ENCODE assay signal across 8 cellular contexts in genomic region chr2:174577967-174578589, GRCh38. TPM values are rescaled to one million over a fixed set of nuclear protein-coding genes. Genes with fewer than 3 reads are reported as not detected.
A peak's percentile ranks its signal among the peaks of the same experiment; 100 is the strongest.
DNase-seq lines count a peak whose midpoint lies in the region; ATAC-seq, FAIRE-seq and TF ChIP-seq lines count a peak whose summit lies in the region.

No MANE protein-coding gene starts in this region.

- H3K27me3 ChIP-seq in sigmoid colon: no peaks in the 10 kb centered on the region

- H3K27ac ChIP-seq in OCI-LY7 (ENCODE audit: low read depth, low read length, poor library complexity, severe bottlenecking) (no peak overlapping the region), sigmoid colon (no peak overlapping the region)

- peaks cover 100% of the 10 kb centered on the region for H3K36me3 ChIP-seq in OCI-LY7 (ENCODE audit: insufficient read depth, low read length)
- H3K36me3 ChIP-seq in sigmoid colon: peaks cover 0 to 36% (median 7%) of the 10 kb centered on the region in 4 donors

- H3K4me1 Mint-ChIP-seq in activated naive CD8-positive, alpha-beta T cell treated with anti-CD3 and anti-CD28 coated beads, Interleukin-2, amount 50 U/mL, for 24 hours: peaks cover 77% of the 10 kb centered on the region

- peaks cover 76% of the 10 kb centered on the region for H3K36me3 Mint-ChIP-seq in activated naive CD8-positive, alpha-beta T cell treated with anti-CD3 and anti-CD28 coated beads, Interleukin-2, amount 50 U/mL, for 24 hours (ENCODE audit: low read depth)

- no peaks in the 10 kb centered on the region for H3K9me3 Mint-ChIP-seq in activated naive CD8-positive, alpha-beta T cell treated with anti-CD3 and anti-CD28 coated beads, Interleukin-2, amount 50 U/mL, for 24 hours

- H3K27me3 Mint-ChIP-seq in activated naive CD8-positive, alpha-beta T cell treated with anti-CD3 and anti-CD28 coated beads, Interleukin-2, amount 50 U/mL, for 24 hours: no peaks in the 10 kb centered on the region

- POLR2A ChIA-PET in OCI-LY7 (lab: Charles Lee): interaction anchor here (1.1 to 3.8 kb wide), 4 partner anchors 15 to 33 kb away, joined by 3 to 21 read pairs (median 6); partner anchors contain the start of gene WIPF1

- TF ChIP-seq EP300 in sigmoid colon (IDR thresholded peaks at IDR 0.05): no peak

- BruUV-seq in OCI-LY7 (replicated peaks; lab: Mats Ljungman, UMichigan): no TSS peak

- H2AFZ ChIP-seq in OCI-LY7 (ENCODE audit: low read length): no peak overlapping the region

- TF ChIP-seq CTCF in OCI-LY7 (conservative IDR thresholded peaks at IDR 0.05; ENCODE audit: low read length) (peak; percentile 92), sigmoid colon (IDR thresholded peaks at IDR 0.05) (no peak)

- TF ChIP-seq POLR2A in H54 (IDR thresholded peaks at IDR 0.05; ENCODE audit: low read depth, low read length) (no peak), GM12891 (IDR thresholded peaks at IDR 0.05; ENCODE audit: low read depth, low read length) (no peak), sigmoid colon (IDR thresholded peaks at IDR 0.05) (no peak)

- peak overlapping the region; percentile 35 for H3K27ac Mint-ChIP-seq in activated naive CD8-positive, alpha-beta T cell treated with anti-CD3 and anti-CD28 coated beads, Interleukin-2, amount 50 U/mL, for 24 hours

- DNase-seq in DMS53 treated with DMSO at 0.1 percent for 48 hours (lab: John Stamatoyannopoulos, UW; ENCODE audit: unreplicated experiment): peak; percentile 13
- DNase-seq in H54 (ENCODE audit: insufficient read length, low spot score): no peak
- peak; percentile 69 for DNase-seq in OCI-LY7 (ENCODE audit: low spot score)
- DNase-seq in activated naive CD8-positive, alpha-beta T cell treated with anti-CD3 and anti-CD28 coated beads, Interleukin-2, amount 50 U/mL, for 24 hours: no peak
- DNase-seq in left kidney (ENCODE audit: low read depth, low spot score): peak; percentile 51
- no peak for DNase-seq in GM12891 (ENCODE audit: insufficient read length, low spot score)
- no peak for DNase-seq in NCI-H146 treated with DMSO at 0.1 percent for 48 hours (lab: John Stamatoyannopoulos, UW; ENCODE audit: unreplicated experiment)
- DNase-seq in sigmoid colon: no peak

- H3K9me3 ChIP-seq in OCI-LY7 (ENCODE audit: low read length) (no peaks in the 10 kb centered on the region), sigmoid colon (no peaks in the 10 kb centered on the region)

- H3K4me3 Mint-ChIP-seq in activated naive CD8-positive, alpha-beta T cell treated with anti-CD3 and anti-CD28 coated beads, Interleukin-2, amount 50 U/mL, for 24 hours: no peak overlapping the region

- no peaks in the 10 kb centered on the region for H4K20me1 ChIP-seq in OCI-LY7 (ENCODE audit: insufficient read depth, low read length)

- H3K4me3 ChIP-seq in OCI-LY7 (ENCODE audit: low read depth, low read length, poor library complexity, severe bottlenecking) (no peak overlapping the region), sigmoid colon (no peak overlapping the region)

- intact Hi-C loops in OCI-LY7 (cut with micrococcal nuclease; ENCODE audit: unreplicated experiment) (loop anchor here (1.0 kb wide), 3 partner anchors 25 to 110 kb away; no protein-coding TSS in a partner anchor), sigmoid colon (cut with DNase I) (no loop called here)

- H3K4me1 ChIP-seq in OCI-LY7 (ENCODE audit: insufficient read depth, low read length, poor library complexity, severe bottlenecking) (peaks cover 8% of the 10 kb centered on the region), sigmoid colon (peaks cover 0 to 26% (median 20%) of the 10 kb centered on the region in 4 donors)

- H3K4me2 ChIP-seq in OCI-LY7 (ENCODE audit: low read length): no peak overlapping the region

- CTCF ChIA-PET in OCI-LY7 (lab: Charles Lee; ENCODE audit: unreplicated experiment): interaction anchor here (0.8 to 1.4 kb wide), 2 partner anchors 19 to 56 kb away, joined by 3 to 4 read pairs; partner anchors contain the start of gene WIPF1

- peak; percentile 58 for ATAC-seq in activated naive CD8-positive, alpha-beta T cell treated with anti-CD3 and anti-CD28 coated beads, Interleukin-2, amount 50 U/mL, for 24 hours

- FAIRE-seq in H54 (lab: Jason Lieb, UNC) (peak; percentile 48), GM12891 (lab: Jason Lieb, UNC) (no peak)

- no peaks in the 10 kb centered on the region for H3K9me2 ChIP-seq in OCI-LY7 (ENCODE audit: insufficient read depth, low read length)

- peaks cover 9% of the 10 kb centered on the region; the same call in 1 of the 2 replicates for H3K79me2 ChIP-seq in OCI-LY7 (ENCODE audit: insufficient read depth, low read depth, low read length)

TF ChIP-seq in GM12891, 5 proteins besides CTCF, POLR2A, EP300 and RAD21:
- TF ChIP-seq TAF1 (IDR thresholded peaks at IDR 0.05; ENCODE audit: low read depth, low read length): no peak
- no peak for TF ChIP-seq SPI1 (IDR thresholded peaks at IDR 0.05; ENCODE audit: low read depth, low read length)
- TF ChIP-seq POU2F2 (IDR thresholded peaks at IDR 0.05; ENCODE audit: low read depth, low read length): no peak
- TF ChIP-seq PAX5 (IDR thresholded peaks at IDR 0.05; ENCODE audit: insufficient read depth, low read length, severe bottlenecking): no peak
- no peak for TF ChIP-seq POLR2AphosphoS5 (IDR thresholded peaks at IDR 0.05; ENCODE audit: low read depth, low read length)

RNA-seq across cellular contexts. Expression of gene WIPF1, which starts 19.5 kb away (rescaled TPM):
- 22.7 and 27.1 TPM in 2 replicates for total RNA-seq in OCI-LY7 (2014; rRNA removed; shearing (Covaris generic))
- total RNA-seq in OCI-LY7 (2022) (183 and 192 TPM in 2 replicates), sigmoid colon (10 to 100 TPM; 26.3 to 51.0 (median 40.6) TPM)
- 91.7 TPM for polyA plus RNA-seq in GM12891 (2012; ENCODE audit: low read depth, missing spikeins)
- 10 to 100 TPM in 2 of 3 donors, 1 to 10 TPM in 1; 9.0 to 46.8 (median 11.8) TPM for polyA plus RNA-seq in sigmoid colon

Comparison
In these comparisons a context has a peak if more than half of its experiments do, and no peak if none do; other contexts are left out.
1. DNase-seq: peak in DMS53 treated with DMSO at 0.1 percent for 48 hours (single experiment), OCI-LY7 (single experiment) and left kidney (single experiment); none in H54 (single experiment), activated naive CD8-positive, alpha-beta T cell treated with anti-CD3 and anti-CD28 coated beads, Interleukin-2, amount 50 U/mL, for 24 hours (single experiment), GM12891 (single experiment), NCI-H146 treated with DMSO at 0.1 percent for 48 hours (single experiment) and sigmoid colon (single experiment).